Comparison of ENCODE assay signal across 20 cellular contexts in genomic region chr5:14419686-14420085, GRCh38.
DNase-seq lines count a peak whose midpoint lies in the region; ATAC-seq and TF ChIP-seq lines count a peak whose summit lies in the region.
"Had no signal": no experiment of that assay in that cellular context is flagged by ENCODE, and none has a peak within 500 bp of the region (broad histone marks: within the 10 kb centered on the region; RNA-seq: fewer than 3 reads in every experiment).

No MANE protein-coding gene starts in this region.

- TF ChIP-seq POLR2A in IMR-90 (IDR thresholded peaks at IDR 0.05; ENCODE audit: low read depth, low read length), result no peak

- no peaks in the 10 kb centered on the region for H3K9me3 Mint-ChIP-seq in osteocyte (ENCODE audit: unreplicated experiment)
- H3K9me3 Mint-ChIP-seq: CD4-positive, CD25-positive, alpha-beta regulatory T cell had no signal

- H4K20me1 ChIP-seq in IMR-90 (ENCODE audit: insufficient read depth, low read length), result peaks cover 100% of the 10 kb centered on the region

- H4K5ac ChIP-seq in IMR-90 (ENCODE audit: low read depth, low read length), result no peak overlapping the region

- H3K4me1 ChIP-seq in ACC112 (ENCODE audit: control insufficient read depth, insufficient read depth, low read length, unreplicated experiment), result peaks cover 59% of the 10 kb centered on the region
- peaks cover 30% of the 10 kb centered on the region for H3K4me1 ChIP-seq in IMR-90 (ENCODE audit: control insufficient read depth, insufficient read depth, low read length)

- peaks cover 83% of the 10 kb centered on the region for H3K4me1 Mint-ChIP-seq in osteocyte (ENCODE audit: unreplicated experiment)

- H3K14ac ChIP-seq in IMR-90 (replicated peaks; ENCODE audit: low read depth, low read length), result no peak overlapping the region

- H2BK120ac ChIP-seq in IMR-90 (ENCODE audit: low read depth, low read length), result no peak overlapping the region

- H3K9ac ChIP-seq in IMR-90 (ENCODE audit: low read depth, low read length), result no peak overlapping the region
- H3K9ac ChIP-seq: KMS-11 had no signal

- intact Hi-C loops in IMR-90 (cut with micrococcal nuclease), result loop anchor here (5.0 kb wide), 1 partner anchor 53 kb away; no protein-coding TSS in a partner anchor
- intact Hi-C loops in dorsolateral prefrontal cortex (cut with DNase I), result no loop called here

- no peaks in the 10 kb centered on the region for H3K27me3 Mint-ChIP-seq in osteocyte (ENCODE audit: unreplicated experiment)
- H3K27me3 Mint-ChIP-seq: B cell; CD4-positive, CD25-positive, alpha-beta regulatory T cell had no signal

- in situ Hi-C loops in IMR-90 (cut with MboI; ENCODE audit: low sequenced_read_pairs), result loop anchor here (25.0 kb wide), 1 partner anchor 593 kb away; no protein-coding TSS in a partner anchor

- ATAC-seq in IMR-90 (ENCODE audit: low read depth), result no peak

- peak overlapping the region; percentile 95 for H3K27ac Mint-ChIP-seq in osteocyte (ENCODE audit: unreplicated experiment)
- H3K27ac Mint-ChIP-seq: B cell had no signal

- peaks cover 27% of the 10 kb centered on the region for H3K36me3 Mint-ChIP-seq in osteocyte (ENCODE audit: unreplicated experiment)

- H3K4me3 ChIP-seq in ACC112 (ENCODE audit: low read depth, low read length) (no peak overlapping the region), IMR-90 (ENCODE audit: insufficient read depth, low read depth, low read length) (no peak overlapping the region), dorsolateral prefrontal cortex (no peak overlapping the region)

- dilution Hi-C loops in IMR-90 (cut with HindIII; ENCODE audit: low sequenced_read_pairs, unreplicated experiment), result no loop called here

- no peak for TF ChIP-seq RAD21 in IMR-90 (IDR thresholded peaks at IDR 0.05; ENCODE audit: low read length)

- no peak overlapping the region for H2AFZ ChIP-seq in ACC112 (ENCODE audit: low read length, unreplicated experiment)
- no peak overlapping the region for H2AFZ ChIP-seq in IMR-90 (replicated peaks; ENCODE audit: low read length, poor library complexity)

- no peak overlapping the region for H3K4me3 Mint-ChIP-seq in osteocyte (ENCODE audit: unreplicated experiment)
- H3K4me3 Mint-ChIP-seq: B cell; CD4-positive, CD25-positive, alpha-beta regulatory T cell had no signal

- BruUV-seq in IMR-90 (replicated peaks; lab: Mats Ljungman, UMichigan), result no TSS peak

- CTCF ChIA-PET in IMR-90 (lab: Yijun Ruan, JAX), result no interaction called here

- no peak overlapping the region; a peak in 1 of 4 replicates for H4K8ac ChIP-seq in IMR-90 (ENCODE audit: low read depth in 2 of 2, low read length in 2 of 2)

- no peak overlapping the region for H2BK15ac ChIP-seq in IMR-90 (ENCODE audit: low read depth, low read length)

- H3K23ac ChIP-seq in IMR-90 (ENCODE audit: low read depth, low read length), result no peak overlapping the region

- POLR2A ChIA-PET in IMR-90 (lab: Charles Lee; ENCODE audit: unreplicated experiment), result no interaction called here

- H2AK5ac ChIP-seq in IMR-90 (ENCODE audit: low read depth, low read length), result no peak overlapping the region

- H2AK9ac ChIP-seq in IMR-90 (replicated peaks; ENCODE audit: low read depth, low read length, poor library complexity), result no peak overlapping the region

- peaks cover 49% of the 10 kb centered on the region for H3K9me1 ChIP-seq in IMR-90 (ENCODE audit: insufficient read depth, low read length)

- no peak overlapping the region for H3K18ac ChIP-seq in IMR-90 (ENCODE audit: low read depth, low read length)

- peaks cover 54 to 95% of the 10 kb centered on the region in 2 experiments for H3K79me1 ChIP-seq in IMR-90 (ENCODE audit: low read depth in 1 of 2, low read length in 2 of 2)

- H3K79me2 ChIP-seq in ACC112 (ENCODE audit: control insufficient read depth, insufficient read depth, low read length, unreplicated experiment), result peaks cover 66% of the 10 kb centered on the region

- H3K27me3 ChIP-seq in ACC112 (ENCODE audit: insufficient read depth, low read length), result no peaks in the 10 kb centered on the region
- H3K27me3 ChIP-seq in IMR-90 (ENCODE audit: control insufficient read depth, insufficient read depth, low read length), result no peaks in the 10 kb centered on the region
- no peaks in the 10 kb centered on the region for H3K27me3 ChIP-seq in dorsolateral prefrontal cortex

- H3K4ac ChIP-seq in IMR-90 (ENCODE audit: low read depth, low read length), result no peak overlapping the region

- peaks cover 37% of the 10 kb centered on the region for H3K36me3 ChIP-seq in ACC112 (ENCODE audit: insufficient read depth, low read length)
- H3K36me3 ChIP-seq in IMR-90 (ENCODE audit: control insufficient read depth, insufficient read depth, low read length), result peaks cover 77% of the 10 kb centered on the region

- H3K9me3 ChIP-seq in IMR-90 (ENCODE audit: control insufficient read depth, insufficient read depth, low read length), result no peaks in the 10 kb centered on the region

- peak overlapping the region; percentile 99 for H3K27ac ChIP-seq in ACC112 (ENCODE audit: low read depth, low read length)
- peak overlapping the region; percentile 15; the same call in 1 of the 2 replicates for H3K27ac ChIP-seq in IMR-90 (ENCODE audit: insufficient read depth, low read length)
- H3K27ac ChIP-seq in dorsolateral prefrontal cortex, result peak overlapping the region in 38 of 59 donors; percentile 3 to 82 (median 42)
- H3K27ac ChIP-seq: KMS-11 had no signal

- H2BK5ac ChIP-seq in IMR-90 (ENCODE audit: low read depth, low read length, poor library complexity, severe bottlenecking), result no peak overlapping the region

- no peak overlapping the region for H4K91ac ChIP-seq in IMR-90 (ENCODE audit: insufficient read depth, low read depth, low read length)

- TF ChIP-seq CTCF in IMR-90 (conservative IDR thresholded peaks at IDR 0.05; ENCODE audit: low read depth, low read length), result no peak
- no peak for TF ChIP-seq CTCF in dorsolateral prefrontal cortex (IDR thresholded peaks at IDR 0.05 in 54 of 56, conservative IDR thresholded peaks at IDR 0.05 in 2 of 56; ENCODE audit: low read depth in 1 of 56, partially characterized antibody in 56 of 56)
- no peak for TF ChIP-seq CTCF in osteocyte (IDR thresholded peaks at IDR 0.05)

- no peak overlapping the region for H3K56ac ChIP-seq in IMR-90 (ENCODE audit: extremely low read depth, insufficient read depth, low read length)

- no peak for DNase-seq in IMR-90
- DNase-seq in dorsolateral prefrontal cortex, result no peak
- no peak for DNase-seq in osteocyte (ENCODE audit: extremely low spot score, unreplicated experiment)
- DNase-seq in NCI-H128 (lab: John Stamatoyannopoulos, UW; ENCODE audit: unreplicated experiment), result no peak
- DNase-seq in A172 (ENCODE audit: low spot score), result no peak
- no peak for DNase-seq in COLO829 (ENCODE audit: low spot score)
- DNase-seq: 8988T; CD4-positive, CD25-positive, alpha-beta regulatory T cell; COR-L47; DMS79; NCI-H1105; NCI-H2081 treated with DMSO at 0.1 percent for 48 hours; NCI-H2171 treated with DMSO at 0.1 percent for 48 hours; NCI-H524 treated with DMSO at 0.1 percent for 48 hours; OCI-M1; Right ventricle myocardium superior; SW 1271 had no signal

- H3K4me2 ChIP-seq in IMR-90 (ENCODE audit: low read depth, low read length), result no peak overlapping the region
- H3K4me2 ChIP-seq: KMS-11 had no signal

- WGBS in IMR-90 (ENCODE audit: extremely low coverage in 2 of 2, insufficient read length in 1 of 2), 2 experiments, result 95% methylated on average over 7 of the region's 12 CpGs; no CpG with 5 or more reads in 1 of the 2 experiments

- no peak overlapping the region for H2BK20ac ChIP-seq in IMR-90 (ENCODE audit: low read depth, low read length)

TF ChIP-seq in IMR-90, 13 proteins besides CTCF, POLR2A, EP300 and RAD21:
- TF ChIP-seq BHLHE40 (IDR thresholded peaks at IDR 0.05; ENCODE audit: low read depth, low read length), result no peak
- no peak for TF ChIP-seq CEBPB (IDR thresholded peaks at IDR 0.05; ENCODE audit: low read depth, low read length)
- no peak for TF ChIP-seq USF2 (IDR thresholded peaks at IDR 0.05; ENCODE audit: low read depth, low read length)
- no peak for TF ChIP-seq RFX5 (IDR thresholded peaks at IDR 0.05; ENCODE audit: low read depth, low read length)
- no peak for TF ChIP-seq SMC3 (IDR thresholded peaks at IDR 0.05; ENCODE audit: low read depth, low read length)
- TF ChIP-seq NFE2L2 (IDR thresholded peaks at IDR 0.05; ENCODE audit: low read depth, low read length), result no peak
- no peak for TF ChIP-seq MAFK (IDR thresholded peaks at IDR 0.05; ENCODE audit: low read depth, low read length)
- no peak for TF ChIP-seq CHD1 (IDR thresholded peaks at IDR 0.05; ENCODE audit: low read depth, low read length)
- TF ChIP-seq FOS (IDR thresholded peaks at IDR 0.05; ENCODE audit: low read depth, low read length), result no peak
- no peak for TF ChIP-seq MXI1 (IDR thresholded peaks at IDR 0.05; ENCODE audit: borderline replicate concordance, low read depth, low read length)
- no peak for TF ChIP-seq RCOR1 (IDR thresholded peaks at IDR 0.05; ENCODE audit: insufficient replicate concordance, low read length)
- TF ChIP-seq MAZ (IDR thresholded peaks at IDR 0.05; ENCODE audit: borderline replicate concordance, low read depth, low read length), result no peak
- TF ChIP-seq, protein P1, sequence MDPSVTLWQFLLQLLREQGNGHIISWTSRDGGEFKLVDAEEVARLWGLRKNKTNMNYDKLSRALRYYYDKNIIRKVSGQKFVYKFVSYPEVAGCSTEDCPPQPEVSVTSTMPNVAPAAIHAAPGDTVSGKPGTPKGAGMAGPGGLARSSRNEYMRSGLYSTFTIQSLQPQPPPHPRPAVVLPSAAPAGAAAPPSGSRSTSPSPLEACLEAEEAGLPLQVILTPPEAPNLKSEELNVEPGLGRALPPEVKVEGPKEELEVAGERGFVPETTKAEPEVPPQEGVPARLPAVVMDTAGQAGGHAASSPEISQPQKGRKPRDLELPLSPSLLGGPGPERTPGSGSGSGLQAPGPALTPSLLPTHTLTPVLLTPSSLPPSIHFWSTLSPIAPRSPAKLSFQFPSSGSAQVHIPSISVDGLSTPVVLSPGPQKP (IDR thresholded peaks at IDR 0.05; ENCODE audit: borderline replicate concordance, low read depth, low read length), result no peak

Comparison
In these comparisons a context has a peak if more than half of its experiments do, and no peak if none do; other contexts are left out.
1. H3K27ac ChIP-seq: peak in every context shown above with its lines; median percentile 99 in ACC112; 42 in dorsolateral prefrontal cortex; 15 in IMR-90.